Comparison of ENCODE assay signal across 24 cellular contexts in genomic region chr10:35794703-35795102, GRCh38.
DNase-seq lines count a peak whose midpoint lies in the region; ATAC-seq and TF ChIP-seq lines count a peak whose summit lies in the region.
"Had no signal": no experiment of that assay in that cellular context is flagged by ENCODE, and none has a peak within 500 bp of the region (broad histone marks: within the 10 kb centered on the region; RNA-seq: fewer than 3 reads in every experiment).

No MANE protein-coding gene starts in this region.

- 68 to 79% methylated on average over 12 of the region's 12 CpGs for WGBS in heart right ventricle, 2 donors
- WGBS in trophoblast cell (ENCODE audit: extremely low coverage, insufficient coverage, insufficient read length) = no CpG with 5 or more reads among the region's 12 CpGs

- H3K27ac Mint-ChIP-seq in GM23338 = no peak overlapping the region
- H3K27ac Mint-ChIP-seq in WTC11 = no peak overlapping the region
- H3K27ac Mint-ChIP-seq: activated CD4-positive, alpha-beta T cell treated with anti-CD3 and anti-CD28 coated beads, Interleukin-2, amount 10 ng/mL, durations not matched to agents 7 days and 5 days; CD14-positive monocyte; naive thymus-derived CD8-positive, alpha-beta T cell; T-helper 1 cell treated with Interleukin-12 subunit alpha and Interleukin-12 subunit beta and Interleukin-4 antibody, amounts not matched to agents 30 μg/mL and 1 μg/mL, for 36 hours had no signal

- no peaks in the 10 kb centered on the region; the same call in 2 of the 3 replicates for H3K36me3 Mint-ChIP-seq in GM23338 (ENCODE audit: low read depth)
- H3K36me3 Mint-ChIP-seq in WTC11 = no peaks in the 10 kb centered on the region
- H3K36me3 Mint-ChIP-seq: CD14-positive monocyte; naive thymus-derived CD8-positive, alpha-beta T cell had no signal

- no peak overlapping the region for H3K14ac ChIP-seq in trophoblast cell (ENCODE audit: low read length)

- POLR2A ChIA-PET in WTC11 (lab: Charles Lee) = no interaction called here
- POLR2A ChIA-PET in GM10248 (lab: Yijun Ruan, JAX) = no interaction called here

- H3K18ac ChIP-seq in trophoblast cell (ENCODE audit: low read length) = no peak overlapping the region

- no peak overlapping the region for H3K9ac ChIP-seq in trophoblast cell (ENCODE audit: low read length)

- H3K4me1 ChIP-seq in GM23338 (ENCODE audit: insufficient read depth) = no peaks in the 10 kb centered on the region
- H3K4me1 ChIP-seq in heart right ventricle = peaks cover 0 to 5% (median 0%) of the 10 kb centered on the region in 9 donors
- peaks cover 2 to 3% of the 10 kb centered on the region in 2 experiments for H3K4me1 ChIP-seq in trophoblast cell (ENCODE audit: control insufficient read depth in 1 of 2, insufficient read depth in 2 of 2, low read length in 2 of 2)
- H3K4me1 ChIP-seq: prostate gland, uterus had no signal

- H3K4me1 Mint-ChIP-seq in GM23338 = no peaks in the 10 kb centered on the region
- no peaks in the 10 kb centered on the region for H3K4me1 Mint-ChIP-seq in WTC11
- H3K4me1 Mint-ChIP-seq: activated CD4-positive, alpha-beta T cell treated with anti-CD3 and anti-CD28 coated beads, Interleukin-2, amount 10 ng/mL, durations not matched to agents 7 days and 5 days; CD14-positive monocyte; naive thymus-derived CD8-positive, alpha-beta T cell had no signal

- no peak for DNase-seq in GM23338 (ENCODE audit: low spot score)
- DNase-seq in WTC11 (ENCODE audit: low spot score) = peak; percentile 22
- DNase-seq in heart right ventricle = peak; percentile 45 to 47
- no peak for DNase-seq in trophoblast cell
- no peak for DNase-seq in foreskin melanocyte
- DNase-seq in NCI-H446 treated with DMSO at 0.1 percent for 48 hours (lab: John Stamatoyannopoulos, UW) = no peak
- no peak for DNase-seq in GM10248 (ENCODE audit: extremely low spot score)
- no peak for DNase-seq in NCI-H2171 (lab: John Stamatoyannopoulos, UW)
- DNase-seq: activated CD4-positive, alpha-beta T cell treated with anti-CD3 and anti-CD28 coated beads, Interleukin-2, amount 10 ng/mL, durations not matched to agents 7 days and 5 days; activated CD8-positive, alpha-beta memory T cell treated with anti-CD3 and anti-CD28 coated beads, Interleukin-2, amount 50 U/mL, for 4 hours; foreskin fibroblast; hypothalamus; kidney; mesendoderm; naive thymus-derived CD8-positive, alpha-beta T cell; NCI-H1436; OCI-M1; small intestine; uterus had no signal

- H2AK5ac ChIP-seq in trophoblast cell (ENCODE audit: low read length) = no peak overlapping the region

- TF ChIP-seq CTCF in GM23338 (conservative IDR thresholded peaks at IDR 0.05; ENCODE audit: low read depth in 2 of 2) (peak in 1 of 2 experiments; percentile 31; a peak in 1 of 4 replicates), WTC11 (IDR thresholded peaks at IDR 0.05) (no peak), heart right ventricle (IDR thresholded peaks at IDR 0.05) (peak in 6 of 9 donors; percentile 6 to 52 (median 30)), GM10248 (IDR thresholded peaks at IDR 0.05; ENCODE audit: control extremely low read depth, extremely low read depth, low read depth, missing control alignments) (no peak)

- CTCF ChIA-PET in WTC11 (lab: Charles Lee) (interaction anchor here (0.6 to 1.1 kb wide), 3 partner anchors 14 to 1086 kb away, joined by 3 read pairs; no protein-coding TSS in a partner anchor), GM10248 (lab: Yijun Ruan, JAX) (no interaction called here)

- no peak overlapping the region for H2BK12ac ChIP-seq in trophoblast cell (ENCODE audit: low read length)

- no peaks in the 10 kb centered on the region for H3F3A ChIP-seq in GM23338 (replicated peaks; ENCODE audit: low read depth)

- H4K91ac ChIP-seq in trophoblast cell (ENCODE audit: low read depth, low read length) = no peak overlapping the region

- peak overlapping the region; percentile 7 for H4K12ac ChIP-seq in trophoblast cell (ENCODE audit: low read depth, low read length)

- no peak overlapping the region for H3K4me3 Mint-ChIP-seq in GM23338
- H3K4me3 Mint-ChIP-seq in WTC11 = no peak overlapping the region
- H3K4me3 Mint-ChIP-seq: activated CD4-positive, alpha-beta T cell treated with anti-CD3 and anti-CD28 coated beads, Interleukin-2, amount 10 ng/mL, durations not matched to agents 7 days and 5 days; CD14-positive monocyte; naive thymus-derived CD8-positive, alpha-beta T cell; T-helper 1 cell treated with Interleukin-12 subunit alpha and Interleukin-12 subunit beta and Interleukin-4 antibody, amounts not matched to agents 30 μg/mL and 1 μg/mL, for 36 hours had no signal

- H3K79me2 ChIP-seq in GM23338 (replicated peaks; ENCODE audit: insufficient read depth) = no peaks in the 10 kb centered on the region
- no peaks in the 10 kb centered on the region for H3K79me2 ChIP-seq in trophoblast cell (ENCODE audit: control insufficient read depth, insufficient read depth, low read length, poor library complexity)

- no peak overlapping the region for H2BK5ac ChIP-seq in trophoblast cell (ENCODE audit: low read depth, low read length, poor library complexity)

- H2BK120ac ChIP-seq in trophoblast cell (ENCODE audit: insufficient read depth, low read length, poor library complexity) = no peak overlapping the region

- H3K23ac ChIP-seq in trophoblast cell (ENCODE audit: low read length) = no peak overlapping the region

- H3K9me3 Mint-ChIP-seq in GM23338 (peaks cover 4% of the 10 kb centered on the region; the same call in 1 of the 3 replicates), WTC11 (peaks cover 3% of the 10 kb centered on the region)
- H3K9me3 Mint-ChIP-seq: activated CD4-positive, alpha-beta T cell treated with anti-CD3 and anti-CD28 coated beads, Interleukin-2, amount 10 ng/mL, durations not matched to agents 7 days and 5 days had no signal

- H3K4me2 ChIP-seq in GM23338 = no peak overlapping the region
- no peak overlapping the region for H3K4me2 ChIP-seq in trophoblast cell (ENCODE audit: low read length)

- H3K27ac ChIP-seq in GM23338 (ENCODE audit: low read depth) = no peak overlapping the region
- peak overlapping the region in 3 of 10 donors; percentile 32 to 48 (median 37) for H3K27ac ChIP-seq in heart right ventricle
- no peak overlapping the region for H3K27ac ChIP-seq in trophoblast cell (ENCODE audit: low read depth, low read length)
- H3K27ac ChIP-seq: prostate gland, SJCRH30, uterus had no signal

- no peaks in the 10 kb centered on the region for H3K79me1 ChIP-seq in trophoblast cell (ENCODE audit: low read length)

- H3K27me3 Mint-ChIP-seq in GM23338 (ENCODE audit: insufficient read depth, low read depth, poor library complexity) (peaks cover 4% of the 10 kb centered on the region), WTC11 (ENCODE audit: low read depth) (no peaks in the 10 kb centered on the region; the same call in 1 of the 2 replicates)
- H3K27me3 Mint-ChIP-seq: activated CD4-positive, alpha-beta T cell treated with anti-CD3 and anti-CD28 coated beads, Interleukin-2, amount 10 ng/mL, durations not matched to agents 7 days and 5 days had no signal

- H4K20me1 ChIP-seq in GM23338 (replicated peaks; ENCODE audit: insufficient read depth) = no peaks in the 10 kb centered on the region

- H4K8ac ChIP-seq in trophoblast cell (ENCODE audit: low read depth, low read length) = no peak overlapping the region

- H3K9me3 ChIP-seq in heart right ventricle = no peaks in the 10 kb centered on the region
- H3K9me3 ChIP-seq in trophoblast cell (ENCODE audit: insufficient read depth, low read depth, low read length) = no peaks in the 10 kb centered on the region
- H3K9me3 ChIP-seq: MG63, prostate gland, SJCRH30, uterus had no signal

- intact Hi-C loops in heart right ventricle (cut with DNase I) = loop anchor here in 1 of 10 donors (5.0 kb wide), 1 partner anchor 152 kb away; the partner anchor contains the start of gene FZD8

- H3K4me3 ChIP-seq in GM23338 (no peak overlapping the region), heart right ventricle (no peak overlapping the region), trophoblast cell (ENCODE audit: low read depth, low read length) (no peak overlapping the region)
- H3K4me3 ChIP-seq: MG63, prostate gland, SJCRH30, uterus had no signal

- H3K27me3 ChIP-seq in GM23338 (ENCODE audit: insufficient read depth) (no peaks in the 10 kb centered on the region), heart right ventricle (no peaks in the 10 kb centered on the region), trophoblast cell (ENCODE audit: insufficient read depth, low read length) (no peaks in the 10 kb centered on the region)
- H3K27me3 ChIP-seq: MG63, SJCRH30, uterus had no signal

- H3K9me2 ChIP-seq in GM23338 (ENCODE audit: insufficient read depth) = 0 out of 2 replicates have a peak, but pooled peaks cover 5% of the 10 kb centered on the region

- ATAC-seq in GM23338 (peak; percentile 54), WTC11 (peak; percentile 63), heart right ventricle (peak; percentile 47 to 88 (median 78))
- ATAC-seq: naive thymus-derived CD8-positive, alpha-beta T cell had no signal

- H3K36me3 ChIP-seq in GM23338 (ENCODE audit: insufficient read depth) (no peaks in the 10 kb centered on the region), heart right ventricle (no peaks in the 10 kb centered on the region), trophoblast cell (ENCODE audit: control insufficient read depth in 1 of 2, insufficient read depth in 2 of 2, low read length in 2 of 2) (no peaks in the 10 kb centered on the region)
- H3K36me3 ChIP-seq: MG63, prostate gland, SJCRH30, uterus had no signal

- H3K4ac ChIP-seq in trophoblast cell (ENCODE audit: low read depth, low read length) = no peak overlapping the region

- H2AFZ ChIP-seq in GM23338 (peak overlapping the region; percentile 63; the same call in 1 of the 2 replicates), trophoblast cell (ENCODE audit: insufficient read depth, low read length, poor library complexity) (no peak overlapping the region)

TF ChIP-seq in WTC11, 78 proteins besides CTCF, POLR2A, EP300 and RAD21 (continues in another document):
- TF ChIP-seq NR2C2 (CRISPR knock-in tag; IDR thresholded peaks at IDR 0.05) (no peak), NR3C1 (CRISPR knock-in tag; conservative IDR thresholded peaks at IDR 0.05; ENCODE audit: low read depth) (no peak), PREB (CRISPR knock-in tag; IDR thresholded peaks at IDR 0.05; ENCODE audit: borderline replicate concordance) (no peak), ZNF121 (CRISPR knock-in tag; IDR thresholded peaks at IDR 0.05) (no peak), ZMAT4 (CRISPR knock-in tag; IDR thresholded peaks at IDR 0.05) (no peak)

Comparison
In these comparisons a context has a peak if more than half of its experiments do, and no peak if none do; other contexts are left out.
1. DNase-seq: peak in WTC11 (single experiment) and heart right ventricle (2 of 2); none in GM23338 (single experiment), trophoblast cell (0 of 2), foreskin melanocyte (single experiment), NCI-H446 treated with DMSO at 0.1 percent for 48 hours (single experiment), GM10248 (single experiment) and NCI-H2171 (single experiment).
2. CTCF ChIP-seq: peak in heart right ventricle (6 of 9); none in WTC11 (single experiment) and GM10248 (single experiment).
3. Peak in every context shown above with its lines, with median percentiles within 50 percentile points of each other: ATAC-seq.